Comparison of ENCODE assay signal across 17 cellular contexts in genomic region chr15:29952245-29952644, GRCh38.
DNase-seq lines count a peak whose midpoint lies in the region; ATAC-seq and TF ChIP-seq lines count a peak whose summit lies in the region.
"Had no signal": no experiment of that assay in that cellular context is flagged by ENCODE, and none has a peak within 500 bp of the region (broad histone marks: within the 10 kb centered on the region; RNA-seq: fewer than 3 reads in every experiment).

No MANE protein-coding gene starts in this region.

- DNase-seq in NCI-H1092 treated with DMSO at 0.1 percent for 48 hours (lab: John Stamatoyannopoulos, UW) (peak; percentile 82), NCI-H345 (lab: John Stamatoyannopoulos, UW) (peak; percentile 88), choroid plexus epithelial cell (ENCODE audit: low read depth) (peak; percentile 41), posterior cingulate gyrus (peak in 9 of 10 donors; percentile 54 to 94 (median 72)), ecto neural progenitor cell (ENCODE audit: low spot score) (no peak), GF-D8 (lab: John Stamatoyannopoulos, UW) (no peak), GM19240 (ENCODE audit: insufficient read length, low spot score) (no peak)
- DNase-seq: activated B cell treated with CpG ODN at 0.5 μM for 24 hours; activated naive CD8-positive, alpha-beta T cell treated with anti-CD3 and anti-CD28 coated beads, Interleukin-2, amount 10 ng/mL, durations not matched to agents 7 days and 5 days; cortex of kidney; EL; esophagus squamous epithelium; left ventricle myocardium inferior; naive B cell; trophoblast cell had no signal

- no peak for TF ChIP-seq CTCF in choroid plexus epithelial cell (conservative IDR thresholded peaks at IDR 0.05; ENCODE audit: low read depth, low read length)

- intact Hi-C loops in posterior cingulate gyrus (cut with DNase I), result no loop called here

- no peak overlapping the region for H3K4me3 ChIP-seq in choroid plexus epithelial cell (ENCODE audit: low read depth, low read length)
- H3K4me3 ChIP-seq: esophagus squamous epithelium, left ventricle myocardium inferior had no signal

- no peak for ATAC-seq in HG03139 (IDR thresholded peaks at IDR 0.05; ENCODE audit: unreplicated experiment)
- ATAC-seq: Panc1 had no signal

Comparison
In these comparisons a context has a peak if more than half of its experiments do, and no peak if none do; other contexts are left out.
1. DNase-seq: peak in NCI-H1092 treated with DMSO at 0.1 percent for 48 hours (single experiment), NCI-H345 (single experiment), choroid plexus epithelial cell (single experiment) and posterior cingulate gyrus (9 of 10); none in ecto neural progenitor cell (single experiment), GF-D8 (single experiment) and GM19240 (single experiment).